ENCODE assay signal across 13 cellular contexts in the genomic region with DNA sequence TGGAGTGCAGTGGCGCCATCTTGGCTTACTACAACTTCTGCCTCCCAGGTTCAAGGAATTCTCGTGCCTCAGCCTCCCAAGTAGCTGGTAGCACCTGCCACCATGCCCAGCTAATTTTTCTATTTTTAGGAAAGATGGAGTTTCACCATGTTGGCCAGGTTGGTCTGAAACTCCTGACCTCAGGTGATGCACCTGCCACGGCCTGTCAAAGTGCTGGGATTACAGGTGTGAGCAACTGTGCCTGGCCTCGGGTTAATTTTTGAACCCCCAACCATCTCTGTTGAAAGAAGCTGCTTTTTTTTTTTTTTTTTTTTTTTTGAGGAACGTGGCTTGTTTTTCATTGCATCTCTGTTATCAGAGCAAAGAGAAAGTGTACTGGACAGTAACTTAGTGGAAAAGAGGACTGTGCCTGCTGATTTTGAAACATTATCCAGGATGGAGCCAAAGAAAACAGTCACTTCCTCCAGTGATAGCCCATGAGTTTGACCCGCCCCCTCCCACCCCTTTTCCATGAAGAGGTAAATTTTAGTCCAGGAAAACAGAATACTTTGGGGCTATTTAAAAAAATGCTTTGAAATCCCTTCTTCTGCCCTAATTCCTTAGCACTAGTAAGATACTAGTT. TPM values are rescaled to one million over a fixed set of nuclear protein-coding genes. Genes with fewer than 3 reads are reported as not detected.
DNase-seq lines count a peak whose midpoint lies in the region; ATAC-seq lines count a peak whose summit lies in the region.
"Had no signal": no experiment of that assay in that cellular context is flagged by ENCODE, and none has a peak within 500 bp of the region (broad histone marks: within the 10 kb centered on the region; RNA-seq: fewer than 3 reads in every experiment).

No MANE protein-coding gene starts in this region.

- H3K27ac ChIP-seq in layer of hippocampus (ENCODE audit: low read depth, low read length) = peak overlapping the region; percentile 17

- peaks cover 66% of the 10 kb centered on the region for H3K4me1 Mint-ChIP-seq in central memory CD8-positive, alpha-beta T cell
- peaks cover 71% of the 10 kb centered on the region for H3K4me1 Mint-ChIP-seq in stimulated activated effector memory CD8-positive, alpha-beta T cell treated with anti-CD3 and anti-CD28 coated beads, Interleukin-12 subunit alpha, Interleukin-12 subunit beta, amount 100 ng/mL, for 72 hours

- peak overlapping the region; percentile 42 for H3K27ac Mint-ChIP-seq in central memory CD8-positive, alpha-beta T cell (ENCODE audit: low read depth)
- H3K27ac Mint-ChIP-seq in stimulated activated effector memory CD8-positive, alpha-beta T cell treated with anti-CD3 and anti-CD28 coated beads, Interleukin-12 subunit alpha, Interleukin-12 subunit beta, amount 100 ng/mL, for 72 hours = peak overlapping the region; percentile 83

- no peak overlapping the region for H3K4me3 Mint-ChIP-seq in central memory CD8-positive, alpha-beta T cell
- no peak overlapping the region for H3K4me3 Mint-ChIP-seq in stimulated activated effector memory CD8-positive, alpha-beta T cell treated with anti-CD3 and anti-CD28 coated beads, Interleukin-12 subunit alpha, Interleukin-12 subunit beta, amount 100 ng/mL, for 72 hours
- H3K4me3 Mint-ChIP-seq: CD8-positive, alpha-beta T cell had no signal

- peak; percentile 35 for DNase-seq in M059J (ENCODE audit: low read depth)
- no peak for DNase-seq in central memory CD8-positive, alpha-beta T cell (ENCODE audit: low spot score in 2 of 2)
- DNase-seq in stimulated activated effector memory CD8-positive, alpha-beta T cell treated with anti-CD3 and anti-CD28 coated beads, Interleukin-12 subunit alpha, Interleukin-12 subunit beta, amount 100 ng/mL, for 72 hours (ENCODE audit: low spot score in 2 of 2) = no peak
- DNase-seq in AG20443 (ENCODE audit: low spot score) = no peak
- no peak for DNase-seq in GDM1 (lab: John Stamatoyannopoulos, UW)
- DNase-seq in T-helper 2 cell = no peak
- DNase-seq: CD8-positive, alpha-beta T cell; glutamatergic neuron; NCI-H2171 treated with DMSO at 0.1 percent for 48 hours; occipital lobe had no signal

- no peaks in the 10 kb centered on the region for H3K9me3 Mint-ChIP-seq in central memory CD8-positive, alpha-beta T cell
- H3K9me3 Mint-ChIP-seq in stimulated activated effector memory CD8-positive, alpha-beta T cell treated with anti-CD3 and anti-CD28 coated beads, Interleukin-12 subunit alpha, Interleukin-12 subunit beta, amount 100 ng/mL, for 72 hours = no peaks in the 10 kb centered on the region
- H3K9me3 Mint-ChIP-seq: CD8-positive, alpha-beta T cell had no signal

- peaks cover 9% of the 10 kb centered on the region for H3K36me3 Mint-ChIP-seq in central memory CD8-positive, alpha-beta T cell (ENCODE audit: insufficient read depth)
- H3K36me3 Mint-ChIP-seq in stimulated activated effector memory CD8-positive, alpha-beta T cell treated with anti-CD3 and anti-CD28 coated beads, Interleukin-12 subunit alpha, Interleukin-12 subunit beta, amount 100 ng/mL, for 72 hours = no peaks in the 10 kb centered on the region

- H3K27me3 Mint-ChIP-seq in central memory CD8-positive, alpha-beta T cell = no peaks in the 10 kb centered on the region

- H3K27me3 ChIP-seq in layer of hippocampus (ENCODE audit: control insufficient read depth, insufficient read depth, low read length) = no peaks in the 10 kb centered on the region

- ATAC-seq in central memory CD8-positive, alpha-beta T cell (replicated peaks; ENCODE audit: extremely low read depth, poor library complexity, severe bottlenecking) = no peak
- no peak for ATAC-seq in stimulated activated effector memory CD8-positive, alpha-beta T cell treated with anti-CD3 and anti-CD28 coated beads, Interleukin-12 subunit alpha, Interleukin-12 subunit beta, amount 100 ng/mL, for 72 hours
- no peak for ATAC-seq in esophagus mucosa
- ATAC-seq: CD8-positive, alpha-beta T cell had no signal

RNA-seq across cellular contexts. Expression of a gene that starts 38.3 kb away (rescaled TPM):
- total RNA-seq in M059J (2014; rRNA removed; shearing (Covaris generic)) = 24.9 and 31.3 TPM in 2 replicates
- 19.6 TPM for total RNA-seq in esophagus mucosa

RNA-seq across cellular contexts. Expression of a gene that starts 55.2 kb away (rescaled TPM):
- not detected in 2 replicates for total RNA-seq in M059J (2014; rRNA removed; shearing (Covaris generic))
- total RNA-seq in esophagus mucosa = 0.76 TPM
- total RNA-seq: CD8-positive, alpha-beta T cell; occipital lobe; T-helper 2 cell treated with Interferon-gamma antibody and Interleukin-4, amounts not matched to agents 100 ng/mL and 5 ng/mL, for 36 hours had no signal
